ENCODE assay signal across 23 cellular contexts in genomic region chr16:72309001-72309400, GRCh38.
"Had no signal": no experiment of that assay in that cellular context is flagged by ENCODE, and none has a peak within 500 bp of the region (broad histone marks: within the 10 kb centered on the region; RNA-seq: fewer than 3 reads in every experiment).

No MANE protein-coding gene starts in this region.

- H3K4me1 Mint-ChIP-seq: IgD-negative memory B cell had no signal

- FAIRE-seq: K562 had no signal

- H3K4me3 ChIP-seq: K562 had no signal

- H3K9ac ChIP-seq: KMS-11, SK-N-SH had no signal

- DNase-seq: Kasumi-1, MM.1S, NCI-H1092 treated with DMSO at 0.1 percent for 48 hours, NCI-H1436, NCI-H187, NCI-H2029, NCI-H2081 treated with DMSO at 0.1 percent for 48 hours, NCI-H2171, NCI-H226, NCI-H446, NCI-H510A, NCI-H524 treated with DMSO at 0.1 percent for 48 hours, NCI-H69, NCI-H774, PC-3, SHP77, SK-N-SH, SW 1271 had no signal

- H3K27me3 Mint-ChIP-seq: IgD-negative memory B cell had no signal

- H3K27ac Mint-ChIP-seq: IgD-negative memory B cell had no signal

- ATAC-seq: K562, Panc1, PC-3 had no signal

- H3K4me2 ChIP-seq: KMS-11, SK-N-SH had no signal

- H3K4me3 Mint-ChIP-seq: IgD-negative memory B cell had no signal

- H3K27ac ChIP-seq: KMS-11, RWPE1 had no signal
